8 cellular contexts compared by ENCODE assay signal in the genomic region with DNA sequence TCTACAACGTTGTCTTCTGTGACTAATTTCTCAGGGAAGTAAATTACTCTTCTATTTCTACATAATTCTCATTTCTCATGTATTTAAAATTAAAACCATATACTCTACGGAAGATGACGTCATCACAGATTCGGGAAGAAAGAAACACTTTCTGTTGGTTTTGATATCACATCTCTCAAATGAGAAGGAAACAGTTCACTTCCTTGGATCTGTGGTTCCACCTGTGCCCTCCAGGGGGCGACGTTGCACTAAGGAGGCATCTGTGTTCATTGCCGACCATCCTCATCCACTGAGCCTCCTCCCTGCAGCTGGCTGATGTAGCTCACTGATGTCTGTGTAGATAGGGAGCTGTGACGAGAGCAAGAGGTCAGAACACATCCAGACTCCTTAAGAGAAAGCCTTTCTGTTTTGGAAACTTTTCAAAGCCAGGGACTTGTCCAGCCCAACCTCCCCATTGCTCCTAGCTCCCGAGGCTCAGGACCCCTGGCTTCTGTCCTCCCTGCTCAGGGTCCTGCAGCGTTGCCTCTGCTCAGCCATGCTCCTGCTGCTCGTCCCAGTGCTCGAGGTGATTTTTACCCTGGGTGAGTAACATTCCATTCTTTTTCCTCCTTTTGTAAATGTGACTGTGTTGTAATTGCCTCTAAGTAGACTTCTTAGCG.
A peak's percentile ranks its signal among the peaks of the same experiment; 100 is the strongest.
DNase-seq lines count a peak whose midpoint lies in the region; ATAC-seq and TF ChIP-seq lines count a peak whose summit lies in the region.

No MANE protein-coding gene starts in this region.

- H3K27ac ChIP-seq in A673 (ENCODE audit: low read depth, low read length, poor library complexity, severe bottlenecking) (no peak overlapping the region), OCI-LY3 (ENCODE audit: low read length) (no peak overlapping the region)

- BruUV-seq in A673 (replicated peaks; lab: Mats Ljungman, UMichigan) = no TSS peak

- peak overlapping the region; percentile 85 for H3K4me3 Mint-ChIP-seq in activated T-cell treated with anti-CD3 and anti-CD28 coated beads, Interleukin-2, amount 50 U/mL, for 4 hours

- no peak overlapping the region for H3K9ac ChIP-seq in OCI-LY3 (ENCODE audit: low read length)

- no peaks in the 10 kb centered on the region for H3K4me1 ChIP-seq in A673 (ENCODE audit: insufficient read depth, low read length, poor library complexity, severe bottlenecking)
- H3K4me1 ChIP-seq in OCI-LY3 (ENCODE audit: low read length) = peaks cover 11% of the 10 kb centered on the region

- H3K9me3 Mint-ChIP-seq in activated T-cell treated with anti-CD3 and anti-CD28 coated beads, Interleukin-2, amount 50 U/mL, for 4 hours = no peaks in the 10 kb centered on the region

- DNase-seq in A673 (ENCODE audit: low spot score) (peak; percentile 72), iPS-NIHi11 (ENCODE audit: low spot score) (peak; percentile 21), GM19238 (ENCODE audit: insufficient read length, low spot score) (no peak), retina (no peak)
- DNase-seq in activated T-cell treated with anti-CD3 and anti-CD28 coated beads, Interleukin-2, amount 50 U/mL, for 4 hours = peak; percentile 68
- DNase-seq in stimulated activated CD4-positive, alpha-beta T cell treated with anti-CD3 and anti-CD28 coated beads, TNF-alpha, amount 100 ng/mL, for 24 hours (ENCODE audit: low read depth in 3 of 3) = peak; percentile 44 to 75 (median 49)

- TF ChIP-seq CTCF in A673 (conservative IDR thresholded peaks at IDR 0.05; ENCODE audit: low read depth, low read length) = peak; percentile 89
- peak; percentile 76 for TF ChIP-seq CTCF in OCI-LY3 (IDR thresholded peaks at IDR 0.05; ENCODE audit: low read depth, low read length)

- H3K79me2 ChIP-seq in OCI-LY3 (ENCODE audit: low read length) = no peaks in the 10 kb centered on the region

- CTCF ChIA-PET in A673 (lab: Charles Lee) = no interaction called here

- H3K4me2 ChIP-seq in OCI-LY3 (ENCODE audit: low read length) = peak overlapping the region; percentile 94

- H2AFZ ChIP-seq in OCI-LY3 (ENCODE audit: low read depth, low read length) = peak overlapping the region; percentile 77

- no peaks in the 10 kb centered on the region for H3K36me3 Mint-ChIP-seq in activated T-cell treated with anti-CD3 and anti-CD28 coated beads, Interleukin-2, amount 50 U/mL, for 4 hours (ENCODE audit: insufficient read depth)

- POLR2A ChIA-PET in A673 (lab: Charles Lee; ENCODE audit: low non-redundant PET) = no interaction called here

- H3K27me3 ChIP-seq in A673 (replicated peaks; ENCODE audit: insufficient read depth, low read depth, low read length, poor library complexity) = peaks cover 8% of the 10 kb centered on the region
- peaks cover 43% of the 10 kb centered on the region for H3K27me3 ChIP-seq in OCI-LY3 (ENCODE audit: low read depth, low read length)

- ATAC-seq in GM18511 (IDR thresholded peaks at IDR 0.05; ENCODE audit: unreplicated experiment) = peak; percentile 61
- ATAC-seq in activated T-cell treated with anti-CD3 and anti-CD28 coated beads, Interleukin-2, amount 50 U/mL, for 4 hours = peak; percentile 76 to 80

- intact Hi-C loops in A673 (cut with micrococcal nuclease; ENCODE audit: unreplicated experiment) = no loop called here

- H3K4me1 Mint-ChIP-seq in activated T-cell treated with anti-CD3 and anti-CD28 coated beads, Interleukin-2, amount 50 U/mL, for 4 hours (ENCODE audit: low read depth) = peaks cover 7% of the 10 kb centered on the region

- H3K9me3 ChIP-seq in A673 (ENCODE audit: low read depth, low read length, poor library complexity, severe bottlenecking) = no peaks in the 10 kb centered on the region
- H3K9me3 ChIP-seq in OCI-LY3 (ENCODE audit: insufficient read depth, low read length) = no peaks in the 10 kb centered on the region

- H3K4me3 ChIP-seq in A673 (ENCODE audit: low read depth, low read length, poor library complexity, severe bottlenecking) (no peak overlapping the region), OCI-LY3 (ENCODE audit: low read length) (peak overlapping the region; percentile 72)

- H3K36me3 ChIP-seq in A673 (ENCODE audit: insufficient read depth, low read length, poor library complexity, severe bottlenecking) (no peaks in the 10 kb centered on the region), OCI-LY3 (replicated peaks; ENCODE audit: low read depth, low read length) (no peaks in the 10 kb centered on the region)

- peaks cover 27% of the 10 kb centered on the region for H3K27me3 Mint-ChIP-seq in activated T-cell treated with anti-CD3 and anti-CD28 coated beads, Interleukin-2, amount 50 U/mL, for 4 hours (ENCODE audit: low read depth)

- H4K20me1 ChIP-seq in OCI-LY3 (ENCODE audit: insufficient read depth, low read length) = no peaks in the 10 kb centered on the region

Comparison
In these comparisons a context has a peak if more than half of its experiments do, and no peak if none do; other contexts are left out.
1. DNase-seq: peak in A673 (single experiment), activated T-cell treated with anti-CD3 and anti-CD28 coated beads, Interleukin-2, amount 50 U/mL, for 4 hours (single experiment), iPS-NIHi11 (single experiment) and stimulated activated CD4-positive, alpha-beta T cell treated with anti-CD3 and anti-CD28 coated beads, TNF-alpha, amount 100 ng/mL, for 24 hours (3 of 3); none in GM19238 (single experiment) and retina (single experiment).